ENCODE assay signal across 13 cellular contexts in genomic region chr6:21986703-21987102, GRCh38.
A peak's percentile ranks its signal among the peaks of the same experiment; 100 is the strongest.
DNase-seq lines count a peak whose midpoint lies in the region; ATAC-seq, FAIRE-seq and TF ChIP-seq lines count a peak whose summit lies in the region.
"Had no signal": no experiment of that assay in that cellular context is flagged by ENCODE, and none has a peak within 500 bp of the region (broad histone marks: within the 10 kb centered on the region; RNA-seq: fewer than 3 reads in every experiment).

No MANE protein-coding gene starts in this region.

- peak overlapping the region; percentile 69 for H3K4me2 ChIP-seq in astrocyte (ENCODE audit: low read length)

- no peaks in the 10 kb centered on the region for H3K27me3 Mint-ChIP-seq in astrocyte (ENCODE audit: low read depth, unreplicated experiment)
- H3K27me3 Mint-ChIP-seq: stimulated activated memory B cell treated with anti-CD40 and anti-IgM and Interleukin-4, amounts not matched to agents 10 μg/mL and 1 μg/mL and 100 μg/mL, for 72 hours had no signal

- peaks cover 29% of the 10 kb centered on the region for H3K4me1 Mint-ChIP-seq in astrocyte (ENCODE audit: low read depth, unreplicated experiment)
- H3K4me1 Mint-ChIP-seq: stimulated activated memory B cell treated with anti-CD40 and anti-IgM and Interleukin-4, amounts not matched to agents 10 μg/mL and 1 μg/mL and 100 μg/mL, for 72 hours had no signal

- H2AFZ ChIP-seq in astrocyte (ENCODE audit: low read depth, low read length), result no peak overlapping the region

- H3K4me3 ChIP-seq in Jurkat, Clone E6-1 (ENCODE audit: low read length), result peak overlapping the region; percentile 39
- H3K4me3 ChIP-seq in astrocyte (ENCODE audit: insufficient read depth, low read depth, low read length) (no peak overlapping the region), lung (no peak overlapping the region), tibial artery (no peak overlapping the region)
- H3K4me3 ChIP-seq: SK-N-MC had no signal

- H3K4me1 ChIP-seq in astrocyte (ENCODE audit: insufficient read depth, low read length) (peaks cover 16% of the 10 kb centered on the region), lung (ENCODE audit: control insufficient read depth in 2 of 2, insufficient read depth in 2 of 2, low read length in 2 of 2) (peaks cover 0 to 3% of the 10 kb centered on the region in 2 donors), tibial artery (peaks cover 0 to 17% (median 11%) of the 10 kb centered on the region in 4 donors)

- peaks cover 1% of the 10 kb centered on the region for H3K9me3 Mint-ChIP-seq in astrocyte (ENCODE audit: unreplicated experiment)
- H3K9me3 Mint-ChIP-seq: activated T-helper 17 cell treated with anti-CD3 and anti-CD28 coated beads, Interleukin-2, amount 50 U/mL, for 72 hours had no signal

- H3K9me3 ChIP-seq in astrocyte (ENCODE audit: insufficient read depth, low read depth, low read length), result no peaks in the 10 kb centered on the region
- H3K9me3 ChIP-seq in lung (ENCODE audit: control insufficient read depth in 2 of 2, insufficient read depth in 1 of 2, low read length in 1 of 2), result no peaks in the 10 kb centered on the region
- no peaks in the 10 kb centered on the region for H3K9me3 ChIP-seq in tibial artery

- ATAC-seq in lung (ENCODE audit: insufficient read depth, low FRiP score) (no peak), HG03159 (IDR thresholded peaks at IDR 0.05; ENCODE audit: unreplicated experiment) (no peak), HG02840 (IDR thresholded peaks at IDR 0.05; ENCODE audit: low FRiP score, unreplicated experiment) (no peak)
- ATAC-seq: activated T-helper 17 cell treated with anti-CD3 and anti-CD28 coated beads, Interleukin-2, amount 50 U/mL, for 72 hours; stimulated activated memory B cell treated with anti-CD40 and anti-IgM and Interleukin-4, amounts not matched to agents 10 μg/mL and 1 μg/mL and 100 μg/mL, for 72 hours had no signal

- no peak overlapping the region for H3K27ac Mint-ChIP-seq in astrocyte (ENCODE audit: unreplicated experiment)
- H3K27ac Mint-ChIP-seq: activated T-helper 17 cell treated with anti-CD3 and anti-CD28 coated beads, Interleukin-2, amount 50 U/mL, for 72 hours; stimulated activated memory B cell treated with anti-CD40 and anti-IgM and Interleukin-4, amounts not matched to agents 10 μg/mL and 1 μg/mL and 100 μg/mL, for 72 hours had no signal

- H3K36me3 ChIP-seq in astrocyte (ENCODE audit: insufficient read depth, low read length) (no peaks in the 10 kb centered on the region), lung (ENCODE audit: control insufficient read depth in 2 of 2, insufficient read depth in 2 of 2, low read length in 2 of 2) (no peaks in the 10 kb centered on the region), tibial artery (no peaks in the 10 kb centered on the region)

- WGBS in lung, 2 donors, result 55 to 75% methylated on average over 6 of the region's 6 CpGs

- peak overlapping the region; percentile 64 for H3K9ac ChIP-seq in astrocyte (ENCODE audit: low read length)

- H3K27ac ChIP-seq in astrocyte (ENCODE audit: low read depth, low read length) (peak overlapping the region; percentile 77), lung (ENCODE audit: low read depth in 1 of 2, low read length in 1 of 2) (peak overlapping the region; percentile 27 to 69), tibial artery (peak overlapping the region; percentile 36 to 63)
- H3K27ac ChIP-seq: SK-N-MC had no signal

- no peak for DNase-seq in Jurkat, Clone E6-1 (ENCODE audit: low read depth, low spot score)
- DNase-seq in astrocyte (ENCODE audit: low read depth) (no peak), lung (ENCODE audit: low spot score) (no peak), tibial artery (no peak), NCI-H146 treated with DMSO at 0.1 percent for 48 hours (lab: John Stamatoyannopoulos, UW; ENCODE audit: unreplicated experiment) (no peak)
- DNase-seq: central memory CD4-positive, alpha-beta T cell; NCI-H1105 treated with DMSO at 0.1 percent for 48 hours; NCI-H524 had no signal

- no peak for TF ChIP-seq CTCF in astrocyte (IDR thresholded peaks at IDR 0.05; ENCODE audit: insufficient read depth, low read depth, low read length)
- TF ChIP-seq CTCF in lung (IDR thresholded peaks at IDR 0.05; ENCODE audit: control extremely low read depth, extremely low read depth), result no peak
- TF ChIP-seq CTCF in tibial artery (IDR thresholded peaks at IDR 0.05), result no peak

- no peak for FAIRE-seq in astrocyte (lab: Jason Lieb, UNC)

- no peaks in the 10 kb centered on the region for H3K27me3 ChIP-seq in astrocyte (ENCODE audit: insufficient read depth, low read length)
- H3K27me3 ChIP-seq in lung (ENCODE audit: control insufficient read depth, insufficient read depth), result no peaks in the 10 kb centered on the region
- no peaks in the 10 kb centered on the region for H3K27me3 ChIP-seq in tibial artery

- intact Hi-C loops in tibial artery (cut with DNase I; ENCODE audit: low total_unique reads), result no loop called here

- H3K79me2 ChIP-seq in astrocyte (ENCODE audit: insufficient read depth, low read length), result no peaks in the 10 kb centered on the region

- no peak overlapping the region for H3K4me3 Mint-ChIP-seq in astrocyte (ENCODE audit: unreplicated experiment)
- H3K4me3 Mint-ChIP-seq: activated T-helper 17 cell treated with anti-CD3 and anti-CD28 coated beads, Interleukin-2, amount 50 U/mL, for 72 hours; stimulated activated memory B cell treated with anti-CD40 and anti-IgM and Interleukin-4, amounts not matched to agents 10 μg/mL and 1 μg/mL and 100 μg/mL, for 72 hours had no signal

- H3K36me3 Mint-ChIP-seq in astrocyte (ENCODE audit: low read depth, unreplicated experiment), result peaks cover 12% of the 10 kb centered on the region
- H3K36me3 Mint-ChIP-seq: stimulated activated memory B cell treated with anti-CD40 and anti-IgM and Interleukin-4, amounts not matched to agents 10 μg/mL and 1 μg/mL and 100 μg/mL, for 72 hours had no signal

- no peaks in the 10 kb centered on the region for H4K20me1 ChIP-seq in astrocyte (ENCODE audit: insufficient read depth, low read length)
